In genomic region chr20:419556-420168, GRCh38 we compare ENCODE assay signal across 15 cellular contexts. TPM values are rescaled to one million over a fixed set of nuclear protein-coding genes. Genes with fewer than 3 reads are reported as not detected.
DNase-seq lines count a peak whose midpoint lies in the region; ATAC-seq and TF ChIP-seq lines count a peak whose summit lies in the region.
"Had no signal": no experiment of that assay in that cellular context is flagged by ENCODE, and none has a peak within 500 bp of the region (broad histone marks: within the 10 kb centered on the region; RNA-seq: fewer than 3 reads in every experiment).

No MANE protein-coding gene starts in this region.

- no peak overlapping the region for H3K4me3 ChIP-seq in PC-3 (ENCODE audit: low read length)
- H3K4me3 ChIP-seq: SJSA1, smooth muscle cell had no signal

- H3K36me3 Mint-ChIP-seq in memory B cell, result peaks cover 29% of the 10 kb centered on the region
- H3K36me3 Mint-ChIP-seq in activated T-helper 17 cell treated with anti-CD3 and anti-CD28 coated beads, Interleukin-2, amount 50 U/mL, for 72 hours (ENCODE audit: low read depth), result peaks cover 86% of the 10 kb centered on the region

- peak; percentile 68 for DNase-seq in ELF-1 (ENCODE audit: low read depth, low spot score)
- peak; percentile 94 for DNase-seq in NCI-H1105 treated with DMSO at 0.1 percent for 48 hours (lab: John Stamatoyannopoulos, UW)
- no peak for DNase-seq in PC-3
- DNase-seq in memory B cell (ENCODE audit: low spot score in 2 of 2), result peak; percentile 37 to 56
- no peak for DNase-seq in GF-D8 (lab: John Stamatoyannopoulos, UW)
- no peak for DNase-seq in erythroblast (lab: John Stamatoyannopoulos, UW)
- DNase-seq: activated CD4-positive, alpha-beta T cell treated with anti-CD3 and anti-CD28 coated beads for 4 hours; NCI-H1930; stimulated activated CD8-positive, alpha-beta memory T cell treated with anti-CD3 and anti-CD28 coated beads, Interleukin-4, amount 100 ng/mL, for 48 hours had no signal

- BruUV-seq in PC-3 (replicated peaks; lab: Mats Ljungman, UMichigan), result TSS peak; percentile 3

- H4K20me1 ChIP-seq in PC-3 (ENCODE audit: low read length), result no peaks in the 10 kb centered on the region

- H3K4me1 ChIP-seq in PC-3 (ENCODE audit: insufficient read depth, low read length), result no peaks in the 10 kb centered on the region
- H3K4me1 ChIP-seq: SJSA1 had no signal

- H3K79me2 ChIP-seq in PC-3 (ENCODE audit: low read length), result peaks cover under 1% of the 10 kb centered on the region; the same call in 1 of the 2 replicates

- H2AFZ ChIP-seq in PC-3 (ENCODE audit: low read length), result no peak overlapping the region

- H3K4me1 Mint-ChIP-seq in memory B cell, result peaks cover 18% of the 10 kb centered on the region
- H3K4me1 Mint-ChIP-seq in activated T-helper 17 cell treated with anti-CD3 and anti-CD28 coated beads, Interleukin-2, amount 50 U/mL, for 72 hours, result no peaks in the 10 kb centered on the region

- ATAC-seq in PC-3 (no peak), memory B cell (ENCODE audit: low read depth) (peak; percentile 96), GM19467 (IDR thresholded peaks at IDR 0.05; ENCODE audit: unreplicated experiment) (no peak)
- ATAC-seq in activated T-helper 17 cell treated with anti-CD3 and anti-CD28 coated beads, Interleukin-2, amount 50 U/mL, for 72 hours (replicated peaks), result no peak

- H3F3A ChIP-seq in PC-3 (ENCODE audit: low read length, unreplicated experiment), result no peaks in the 10 kb centered on the region

- TF ChIP-seq CTCF in PC-3 (conservative IDR thresholded peaks at IDR 0.05; ENCODE audit: low read depth, low read length), result no peak

- no peak overlapping the region for H3K27ac ChIP-seq in PC-3 (ENCODE audit: low read length)
- H3K27ac ChIP-seq: HL-60, SJSA1 had no signal

- H3K4me2 ChIP-seq in PC-3 (ENCODE audit: low read length), result no peak overlapping the region
- H3K4me2 ChIP-seq: smooth muscle cell had no signal

- no peaks in the 10 kb centered on the region for H3K9me3 Mint-ChIP-seq in memory B cell
- H3K9me3 Mint-ChIP-seq in activated T-helper 17 cell treated with anti-CD3 and anti-CD28 coated beads, Interleukin-2, amount 50 U/mL, for 72 hours, result no peaks in the 10 kb centered on the region
- H3K9me3 Mint-ChIP-seq: nephron had no signal

- H3K9me2 ChIP-seq in PC-3 (replicated peaks; ENCODE audit: low read length), result no peaks in the 10 kb centered on the region

- intact Hi-C loops in PC-3 (cut with micrococcal nuclease), result no loop called here

- peaks cover 21% of the 10 kb centered on the region for H3K36me3 ChIP-seq in PC-3 (ENCODE audit: low read depth, low read length)

- CTCF ChIA-PET in PC-3 (lab: Charles Lee), result no interaction called here

- H3K4me3 Mint-ChIP-seq in memory B cell, result peak overlapping the region; percentile 11
- no peak overlapping the region for H3K4me3 Mint-ChIP-seq in activated T-helper 17 cell treated with anti-CD3 and anti-CD28 coated beads, Interleukin-2, amount 50 U/mL, for 72 hours
- H3K4me3 Mint-ChIP-seq: nephron had no signal

- H3K27me3 ChIP-seq in PC-3 (ENCODE audit: low read length), result no peaks in the 10 kb centered on the region
- H3K27me3 ChIP-seq: SJSA1 had no signal

- no peak for TF ChIP-seq POLR2A in erythroblast (IDR thresholded peaks at IDR 0.05; ENCODE audit: low read length)

- H3K9ac ChIP-seq in PC-3 (ENCODE audit: low read length), result no peak overlapping the region

- POLR2A ChIA-PET in PC-3 (lab: Charles Lee; ENCODE audit: unreplicated experiment), result interaction anchor here (0.8 kb wide), 1 partner anchor 43 kb away, joined by 3 read pairs; the partner anchor contains the start of gene TBC1D20

- H3K27ac Mint-ChIP-seq in memory B cell, result peak overlapping the region; percentile 93
- no peak overlapping the region for H3K27ac Mint-ChIP-seq in activated T-helper 17 cell treated with anti-CD3 and anti-CD28 coated beads, Interleukin-2, amount 50 U/mL, for 72 hours
- H3K27ac Mint-ChIP-seq: nephron had no signal

- H3K27me3 Mint-ChIP-seq in memory B cell, result no peaks in the 10 kb centered on the region
- H3K27me3 Mint-ChIP-seq in activated T-helper 17 cell treated with anti-CD3 and anti-CD28 coated beads, Interleukin-2, amount 50 U/mL, for 72 hours, result no peaks in the 10 kb centered on the region

- H3K9me3 ChIP-seq in PC-3 (ENCODE audit: low read length), result no peaks in the 10 kb centered on the region
- H3K9me3 ChIP-seq: SJSA1 had no signal

RNA-seq across cellular contexts. Expression of gene RBCK1, which starts 11.6 kb away (rescaled TPM):
- 115 and 137 TPM in 2 replicates for total RNA-seq in PC-3 (2014; rRNA removed)
- 10 to 100 TPM; 81.9 to 84.0 TPM for total RNA-seq in activated T-helper 17 cell treated with anti-CD3 and anti-CD28 coated beads, Interleukin-2, amount 50 U/mL, for 72 hours

RNA-seq across cellular contexts. Expression of gene TRIB3, which starts 39.1 kb away (rescaled TPM):
- total RNA-seq in PC-3 (2014; rRNA removed), result 160 and 193 TPM in 2 replicates
- 10 to 100 TPM; 13.4 to 20.0 TPM for total RNA-seq in activated T-helper 17 cell treated with anti-CD3 and anti-CD28 coated beads, Interleukin-2, amount 50 U/mL, for 72 hours

RNA-seq across cellular contexts. Expression of gene TBC1D20, which starts 42.7 kb away (rescaled TPM):
- total RNA-seq in PC-3 (2014; rRNA removed), result 24.2 and 26.3 TPM in 2 replicates
- 10 to 100 TPM; 20.5 to 21.9 TPM for total RNA-seq in activated T-helper 17 cell treated with anti-CD3 and anti-CD28 coated beads, Interleukin-2, amount 50 U/mL, for 72 hours

Comparison
In these comparisons a context has a peak if more than half of its experiments do, and no peak if none do; other contexts are left out.
1. DNase-seq: peak in ELF-1 (single experiment), NCI-H1105 treated with DMSO at 0.1 percent for 48 hours (single experiment) and memory B cell (2 of 2); none in PC-3 (single experiment), GF-D8 (single experiment) and erythroblast (0 of 2).